8 cellular contexts compared by ENCODE assay signal in genomic region chr2:158970522-158970855, GRCh38. TPM values are rescaled to one million over a fixed set of nuclear protein-coding genes. Genes with fewer than 3 reads are reported as not detected.
DNase-seq lines count a peak whose midpoint lies in the region; ATAC-seq lines count a peak whose summit lies in the region.

No MANE protein-coding gene starts in this region.

- intact Hi-C loops in dendritic cell treated with granulocyte-macrophage colony-stimulating factor and Interleukin-4, amounts not matched to agents 40 ng/mL and 50 ng/mL, for 4 days (cut with micrococcal nuclease): no loop called here
- intact Hi-C loops in naive thymus-derived CD4-positive, alpha-beta T cell (cut with micrococcal nuclease): no loop called here

- H3K4me3 ChIP-seq in ACC112 (ENCODE audit: low read depth, low read length): peak overlapping the region; percentile 98
- no peak overlapping the region for H3K4me3 ChIP-seq in naive thymus-derived CD4-positive, alpha-beta T cell (ENCODE audit: low read length)

- POLR2A ChIA-PET in naive thymus-derived CD4-positive, alpha-beta T cell (lab: Charles Lee): no interaction called here

- peak; percentile 53 for DNase-seq in HT-29 (ENCODE audit: low spot score)
- no peak for DNase-seq in naive thymus-derived CD4-positive, alpha-beta T cell
- DNase-seq in 8988T: no peak

- H3K27me3 Mint-ChIP-seq in dendritic cell treated with granulocyte-macrophage colony-stimulating factor and Interleukin-4, amounts not matched to agents 40 ng/mL and 50 ng/mL, for 4 days: peaks cover 64% of the 10 kb centered on the region
- H3K27me3 Mint-ChIP-seq in naive thymus-derived CD4-positive, alpha-beta T cell: peaks cover 43 to 72% (median 63%) of the 10 kb centered on the region in 5 donors

- peaks cover 61% of the 10 kb centered on the region for H3K79me2 ChIP-seq in ACC112 (ENCODE audit: control insufficient read depth, insufficient read depth, low read length, unreplicated experiment)

- no peaks in the 10 kb centered on the region for H3K9me3 ChIP-seq in naive thymus-derived CD4-positive, alpha-beta T cell (ENCODE audit: control insufficient read depth in 2 of 3, low read length in 3 of 3)

- peak overlapping the region; percentile 63 for H2AFZ ChIP-seq in ACC112 (ENCODE audit: low read length, unreplicated experiment)

- H3K4me1 Mint-ChIP-seq in dendritic cell treated with granulocyte-macrophage colony-stimulating factor and Interleukin-4, amounts not matched to agents 40 ng/mL and 50 ng/mL, for 4 days (ENCODE audit: low read depth): peaks cover 23% of the 10 kb centered on the region
- peaks cover 14 to 21% (median 16%) of the 10 kb centered on the region in 7 donors for H3K4me1 Mint-ChIP-seq in naive thymus-derived CD4-positive, alpha-beta T cell

- no peaks in the 10 kb centered on the region for H3K36me3 ChIP-seq in ACC112 (ENCODE audit: insufficient read depth, low read length)
- H3K36me3 ChIP-seq in naive thymus-derived CD4-positive, alpha-beta T cell (ENCODE audit: control insufficient read depth in 2 of 3, insufficient read depth in 3 of 3, low read length in 3 of 3): no peaks in the 10 kb centered on the region

- no peaks in the 10 kb centered on the region for H3K27me3 ChIP-seq in ACC112 (ENCODE audit: insufficient read depth, low read length)
- peaks cover 0 to 4% of the 10 kb centered on the region in 2 donors for H3K27me3 ChIP-seq in naive thymus-derived CD4-positive, alpha-beta T cell (ENCODE audit: control insufficient read depth in 2 of 2, insufficient read depth in 2 of 2, low read length in 2 of 2)

- no peaks in the 10 kb centered on the region for H3K9me3 Mint-ChIP-seq in dendritic cell treated with granulocyte-macrophage colony-stimulating factor and Interleukin-4, amounts not matched to agents 40 ng/mL and 50 ng/mL, for 4 days
- no peaks in the 10 kb centered on the region for H3K9me3 Mint-ChIP-seq in naive thymus-derived CD4-positive, alpha-beta T cell

- H3K27ac ChIP-seq in ACC112 (ENCODE audit: low read depth, low read length): no peak overlapping the region; the same call in 1 of the 2 replicates
- no peak overlapping the region for H3K27ac ChIP-seq in naive thymus-derived CD4-positive, alpha-beta T cell (ENCODE audit: low read depth, low read length)

- H3K4me3 Mint-ChIP-seq in dendritic cell treated with granulocyte-macrophage colony-stimulating factor and Interleukin-4, amounts not matched to agents 40 ng/mL and 50 ng/mL, for 4 days: peak overlapping the region; percentile 81
- H3K4me3 Mint-ChIP-seq in naive thymus-derived CD4-positive, alpha-beta T cell: peak overlapping the region in 9 of 10 donors; percentile 80 to 89 (median 83)

- H3K36me3 Mint-ChIP-seq in dendritic cell treated with granulocyte-macrophage colony-stimulating factor and Interleukin-4, amounts not matched to agents 40 ng/mL and 50 ng/mL, for 4 days (ENCODE audit: low read depth): no peaks in the 10 kb centered on the region
- no peaks in the 10 kb centered on the region for H3K36me3 Mint-ChIP-seq in naive thymus-derived CD4-positive, alpha-beta T cell

- H3K27ac Mint-ChIP-seq in dendritic cell treated with granulocyte-macrophage colony-stimulating factor and Interleukin-4, amounts not matched to agents 40 ng/mL and 50 ng/mL, for 4 days: no peak overlapping the region
- H3K27ac Mint-ChIP-seq in naive thymus-derived CD4-positive, alpha-beta T cell: no peak overlapping the region

- CTCF ChIA-PET in naive thymus-derived CD4-positive, alpha-beta T cell (lab: Charles Lee): no interaction called here

- H3K4me1 ChIP-seq in ACC112 (ENCODE audit: control insufficient read depth, insufficient read depth, low read length, unreplicated experiment): peaks cover 19% of the 10 kb centered on the region
- peaks cover 0 to 9% of the 10 kb centered on the region in 2 donors for H3K4me1 ChIP-seq in naive thymus-derived CD4-positive, alpha-beta T cell (ENCODE audit: control insufficient read depth in 2 of 2, insufficient read depth in 2 of 2, low read length in 2 of 2)

- no peak for ATAC-seq in naive thymus-derived CD4-positive, alpha-beta T cell
- ATAC-seq in GM18511 (IDR thresholded peaks at IDR 0.05; ENCODE audit: unreplicated experiment) (no peak), GM19035 (IDR thresholded peaks at IDR 0.05; ENCODE audit: unreplicated experiment) (no peak), HG03280 (IDR thresholded peaks at IDR 0.05; ENCODE audit: unreplicated experiment) (no peak)

RNA-seq across cellular contexts. Expression of gene TANC1, which starts 2.0 kb away (rescaled TPM):
- 16.1 and 18.6 TPM in 2 replicates for total RNA-seq in HT-29 (2014; rRNA removed; shearing (Covaris generic))
- total RNA-seq in naive thymus-derived CD4-positive, alpha-beta T cell: under 1 TPM; 0.13 to 0.39 (median 0.21) TPM
- under 1 TPM in 1 of 2 donors, not detected in 1; 0.22 TPM for polyA plus RNA-seq in naive thymus-derived CD4-positive, alpha-beta T cell

Comparison
In these comparisons a context has a peak if more than half of its experiments do, and no peak if none do; other contexts are left out.
1. RNA of gene TANC1, which starts 2.0 kb away (total RNA-seq): 16.1 to 18.6 TPM in HT-29; 0.13 to 0.39 TPM in naive thymus-derived CD4-positive, alpha-beta T cell; every median in the first group is over 10 times any median in the second.